28 cellular contexts compared by ENCODE assay signal in genomic region chr15:27527490-27528067, GRCh38.
DNase-seq lines count a peak whose midpoint lies in the region; ATAC-seq, FAIRE-seq and TF ChIP-seq lines count a peak whose summit lies in the region.
"Had no signal": no experiment of that assay in that cellular context is flagged by ENCODE, and none has a peak within 500 bp of the region (broad histone marks: within the 10 kb centered on the region; RNA-seq: fewer than 3 reads in every experiment).

No MANE protein-coding gene starts in this region.

- in situ Hi-C loops in SK-MEL-5 (cut with HindIII; ENCODE audit: low pct_unique_long_range_greater_than_20kb, low sequenced_read_pairs): no loop called here

- H3K36me3 ChIP-seq in lower lobe of right lung (no peaks in the 10 kb centered on the region), spleen (no peaks in the 10 kb centered on the region)
- H3K36me3 ChIP-seq: adrenal gland, gastrocnemius medialis, MG63, uterus had no signal

- TF ChIP-seq RAD21 in A549 (conservative IDR thresholded peaks at IDR 0.05 in 1 of 2, IDR thresholded peaks at IDR 0.05 in 1 of 2): no peak

- H3K4me3 ChIP-seq in A549 (no peak overlapping the region), lower lobe of right lung (no peak overlapping the region), spleen (no peak overlapping the region)
- H3K4me3 ChIP-seq: adrenal gland, dorsolateral prefrontal cortex, gastrocnemius medialis, MG63, uterus had no signal

- no peak overlapping the region for H3K4me3 Mint-ChIP-seq in glutamatergic neuron (ENCODE audit: unreplicated experiment)
- H3K4me3 Mint-ChIP-seq: activated CD4-positive, alpha-beta T cell treated with anti-CD3 and anti-CD28 coated beads, Interleukin-2, amount 10 ng/mL, durations not matched to agents 24 days and 14 days; CD8-positive, alpha-beta T cell had no signal

- DNase-seq in A549 (ENCODE audit: low read depth in 1 of 2, low spot score in 1 of 2) (peak in 1 of 2 experiments; percentile 37), HT1080 (ENCODE audit: low read depth) (peak; percentile 30), SK-MEL-5 (ENCODE audit: low read depth, low spot score) (peak; percentile 40), glutamatergic neuron (no peak), lower lobe of right lung (no peak), occipital lobe (lab: John Stamatoyannopoulos, UW) (no peak), spleen (no peak)
- DNase-seq: activated CD4-positive, alpha-beta T cell treated with anti-CD3 and anti-CD28 coated beads, Interleukin-2, amount 10 ng/mL, durations not matched to agents 24 days and 14 days; activated CD8-positive, alpha-beta memory T cell treated with anti-CD3 and anti-CD28 coated beads, Interleukin-2, amount 50 U/mL, for 48 hours; activated gamma-delta T cell; adrenal gland; caudate nucleus; CD8-positive, alpha-beta T cell; DMS79 treated with DMSO at 0.1 percent for 48 hours; dorsolateral prefrontal cortex; erythroblast; gastrocnemius medialis; left colon; MG63; NCI-H1694; NCI-H345; NK-92 treated with Interleukin-12 subunit alpha and Interleukin-12 subunit beta, amount 100 ng/mL, for 24 hours; retina; substantia nigra; SW 1271; uterus had no signal

- TF ChIP-seq CTCF in A549 (IDR thresholded peaks at IDR 0.05) (peak; percentile 25; the same call in 2 of the 3 replicates), glutamatergic neuron (IDR thresholded peaks at IDR 0.05; ENCODE audit: partially characterized antibody, unreplicated experiment) (peak; percentile 24), lower lobe of right lung (IDR thresholded peaks at IDR 0.05) (no peak), spleen (IDR thresholded peaks at IDR 0.05 in 8 of 11, conservative IDR thresholded peaks at IDR 0.05 in 3 of 11) (no peak)

- H3K36me3 Mint-ChIP-seq in glutamatergic neuron (ENCODE audit: unreplicated experiment): peaks cover 21% of the 10 kb centered on the region
- H3K36me3 Mint-ChIP-seq: CD8-positive, alpha-beta T cell had no signal

- H3K4me2 ChIP-seq in A549: no peak overlapping the region

- POLR2A ChIA-PET in A549 (lab: Yijun Ruan, JAX): no interaction called here

- CTCF ChIA-PET in A549 (lab: Yijun Ruan, JAX): no interaction called here

- H3K27me3 Mint-ChIP-seq in glutamatergic neuron (ENCODE audit: unreplicated experiment): peaks cover 2% of the 10 kb centered on the region
- H3K27me3 Mint-ChIP-seq: activated CD4-positive, alpha-beta T cell treated with anti-CD3 and anti-CD28 coated beads, Interleukin-2, amount 10 ng/mL, durations not matched to agents 24 days and 14 days had no signal

- no peak for TF ChIP-seq POLR2A in A549 (IDR thresholded peaks at IDR 0.05; ENCODE audit: low read length)
- no peak for TF ChIP-seq POLR2A in spleen (IDR thresholded peaks at IDR 0.05)

- H3K27ac ChIP-seq in A549: no peak overlapping the region
- H3K27ac ChIP-seq in lower lobe of right lung: no peak overlapping the region
- H3K27ac ChIP-seq in spleen: no peak overlapping the region
- H3K27ac ChIP-seq: adrenal gland, dorsolateral prefrontal cortex, gastrocnemius medialis, uterus had no signal

- peaks cover 8% of the 10 kb centered on the region for H3K4me1 Mint-ChIP-seq in glutamatergic neuron (ENCODE audit: low read depth, unreplicated experiment)
- H3K4me1 Mint-ChIP-seq: activated CD4-positive, alpha-beta T cell treated with anti-CD3 and anti-CD28 coated beads, Interleukin-2, amount 10 ng/mL, durations not matched to agents 24 days and 14 days had no signal

- WGBS in A549 (ENCODE audit: missing lambda C conversion rate): 59% methylated on average over 18 of the region's 18 CpGs
- 80 to 90% (median 84%) methylated on average over 18 of the region's 18 CpGs for WGBS in spleen, 5 donors

- H3K9me3 ChIP-seq in A549: peaks cover 8% of the 10 kb centered on the region; the same call in 1 of the 3 replicates
- no peaks in the 10 kb centered on the region for H3K9me3 ChIP-seq in lower lobe of right lung
- peaks cover 0 to 61% (median 33%) of the 10 kb centered on the region in 8 donors for H3K9me3 ChIP-seq in spleen
- H3K9me3 ChIP-seq: gastrocnemius medialis, MG63, uterus had no signal

- peaks cover 3% of the 10 kb centered on the region for H3K9me3 Mint-ChIP-seq in glutamatergic neuron (ENCODE audit: unreplicated experiment)

- intact Hi-C loops in lower lobe of right lung (cut with DNase I): no loop called here
- intact Hi-C loops in spleen (cut with DNase I; ENCODE audit: low total_unique reads): no loop called here

- no peak for TF ChIP-seq EP300 in A549 (IDR thresholded peaks at IDR 0.05)

- H3K27me3 ChIP-seq in lower lobe of right lung (ENCODE audit: low read depth) (no peaks in the 10 kb centered on the region), spleen (replicated peaks in 1 of 7) (no peaks in the 10 kb centered on the region)
- H3K27me3 ChIP-seq: adrenal gland, dorsolateral prefrontal cortex, gastrocnemius medialis, MG63, uterus had no signal

- no peak overlapping the region for H3K27ac Mint-ChIP-seq in glutamatergic neuron (ENCODE audit: unreplicated experiment)
- H3K27ac Mint-ChIP-seq: activated CD4-positive, alpha-beta T cell treated with anti-CD3 and anti-CD28 coated beads, Interleukin-2, amount 10 ng/mL, durations not matched to agents 24 days and 14 days; CD8-positive, alpha-beta T cell had no signal

- FAIRE-seq in A549 (lab: Jason Lieb, UNC): no peak
- FAIRE-seq: TTC549 had no signal

- ATAC-seq in A549: peak in 1 of 2 experiments; percentile 40; a peak in 1 of 6 replicates
- ATAC-seq in lower lobe of right lung: no peak
- ATAC-seq in GM21447 (IDR thresholded peaks at IDR 0.05; ENCODE audit: unreplicated experiment): no peak
- ATAC-seq: CD8-positive, alpha-beta T cell; gastrocnemius medialis; left colon had no signal

- H3K4me1 ChIP-seq in A549 (no peaks in the 10 kb centered on the region), lower lobe of right lung (no peaks in the 10 kb centered on the region), spleen (no peaks in the 10 kb centered on the region)
- H3K4me1 ChIP-seq: adrenal gland, gastrocnemius medialis, uterus had no signal

TF ChIP-seq in A549, 52 proteins besides CTCF, POLR2A, EP300 and RAD21:
- TF ChIP-seq GATA3 (IDR thresholded peaks at IDR 0.05; ENCODE audit: borderline replicate concordance) (no peak), JUN (IDR thresholded peaks at IDR 0.05) (no peak), PBX3 (IDR thresholded peaks at IDR 0.05) (no peak), RFX5 (IDR thresholded peaks at IDR 0.05) (no peak), EHMT2 (IDR thresholded peaks at IDR 0.05; ENCODE audit: low read depth) (no peak)
- TF ChIP-seq, protein P1, sequence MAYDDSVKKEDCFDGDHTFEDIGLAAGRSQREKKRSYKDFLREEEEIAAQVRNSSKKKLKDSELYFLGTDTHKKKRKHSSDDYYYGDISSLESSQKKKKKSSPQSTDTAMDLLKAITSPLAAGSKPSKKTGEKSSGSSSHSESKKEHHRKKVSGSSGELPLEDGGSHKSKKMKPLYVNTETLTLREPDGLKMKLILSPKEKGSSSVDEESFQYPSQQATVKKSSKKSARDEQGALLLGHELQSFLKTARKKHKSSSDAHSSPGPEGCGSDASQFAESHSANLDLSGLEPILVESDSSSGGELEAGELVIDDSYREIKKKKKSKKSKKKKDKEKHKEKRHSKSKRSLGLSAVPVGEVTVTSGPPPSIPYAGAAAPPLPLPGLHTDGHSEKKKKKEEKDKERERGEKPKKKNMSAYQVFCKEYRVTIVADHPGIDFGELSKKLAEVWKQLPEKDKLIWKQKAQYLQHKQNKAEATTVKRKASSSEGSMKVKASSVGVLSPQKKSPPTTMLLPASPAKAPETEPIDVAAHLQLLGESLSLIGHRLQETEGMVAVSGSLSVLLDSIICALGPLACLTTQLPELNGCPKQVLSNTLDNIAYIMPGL (CRISPR knock-in tag; IDR thresholded peaks at IDR 0.05; ENCODE audit: borderline replicate concordance): no peak

Comparison
In these comparisons a context has a peak if more than half of its experiments do, and no peak if none do; other contexts are left out.
1. DNase-seq: peak in HT1080 (single experiment) and SK-MEL-5 (single experiment); none in glutamatergic neuron (single experiment), lower lobe of right lung (single experiment), occipital lobe (single experiment) and spleen (single experiment).
2. CTCF ChIP-seq: peak in A549 (single experiment) and glutamatergic neuron (single experiment); none in lower lobe of right lung (single experiment) and spleen (0 of 11).